In genomic region chr1:23167353-23168078, GRCh38 we compare ENCODE assay signal across 8 cellular contexts. TPM values are rescaled to one million over a fixed set of nuclear protein-coding genes. Genes with fewer than 3 reads are reported as not detected.
DNase-seq lines count a peak whose midpoint lies in the region; ATAC-seq and TF ChIP-seq lines count a peak whose summit lies in the region.

No MANE protein-coding gene starts in this region.

- DNase-seq in AG08395 (ENCODE audit: low spot score) (peak; percentile 66), GM19240 (ENCODE audit: insufficient read length, low spot score) (peak; percentile 47), RPMI8226 (peak; percentile 61), glutamatergic neuron (peak; percentile 70), omental fat pad (ENCODE audit: low spot score) (no peak)

- H3K27me3 Mint-ChIP-seq in activated naive CD8-positive, alpha-beta T cell: no peaks in the 10 kb centered on the region
- H3K27me3 Mint-ChIP-seq in glutamatergic neuron (ENCODE audit: unreplicated experiment): peaks cover 3% of the 10 kb centered on the region

- peaks cover 2% of the 10 kb centered on the region for H3K36me3 Mint-ChIP-seq in activated naive CD8-positive, alpha-beta T cell
- no peaks in the 10 kb centered on the region for H3K36me3 Mint-ChIP-seq in glutamatergic neuron (ENCODE audit: unreplicated experiment)

- no peak for TF ChIP-seq CTCF in glutamatergic neuron (IDR thresholded peaks at IDR 0.05; ENCODE audit: partially characterized antibody, unreplicated experiment)
- no peak for TF ChIP-seq CTCF in omental fat pad (IDR thresholded peaks at IDR 0.05)

- ATAC-seq in omental fat pad (ENCODE audit: low FRiP score) (peak; percentile 45), GM21786 (IDR thresholded peaks at IDR 0.05; ENCODE audit: unreplicated experiment) (no peak), HG02610 (IDR thresholded peaks at IDR 0.05; ENCODE audit: unreplicated experiment) (no peak)

- no peak overlapping the region for H3K27ac Mint-ChIP-seq in activated naive CD8-positive, alpha-beta T cell
- H3K27ac Mint-ChIP-seq in glutamatergic neuron (ENCODE audit: unreplicated experiment): peak overlapping the region; percentile 90

- no peaks in the 10 kb centered on the region for H3K9me3 Mint-ChIP-seq in activated naive CD8-positive, alpha-beta T cell (ENCODE audit: low read depth)
- H3K9me3 Mint-ChIP-seq in glutamatergic neuron (ENCODE audit: unreplicated experiment): peaks cover 16% of the 10 kb centered on the region

- H3K4me1 Mint-ChIP-seq in activated naive CD8-positive, alpha-beta T cell (ENCODE audit: low read depth): peaks cover 38% of the 10 kb centered on the region
- H3K4me1 Mint-ChIP-seq in glutamatergic neuron (ENCODE audit: low read depth, unreplicated experiment): peaks cover 16% of the 10 kb centered on the region

- H3K4me3 Mint-ChIP-seq in activated naive CD8-positive, alpha-beta T cell: peak overlapping the region; percentile 96
- peak overlapping the region; percentile 92 for H3K4me3 Mint-ChIP-seq in glutamatergic neuron (ENCODE audit: unreplicated experiment)

RNA-seq across cellular contexts. Expression of gene LUZP1, which starts 1.1 kb away (rescaled TPM):
- total RNA-seq in glutamatergic neuron (ENCODE audit: unreplicated experiment): 32.0 TPM
- 10 to 100 TPM; 20.9 to 35.9 (median 31.3) TPM for total RNA-seq in omental fat pad

RNA-seq across cellular contexts. Expression of gene HTR1D, which starts 49.8 kb away (rescaled TPM):
- total RNA-seq in glutamatergic neuron (ENCODE audit: unreplicated experiment) (0.20 TPM), omental fat pad (not detected)
